In genomic region chr17:76544916-76545365, GRCh38 we compare ENCODE assay signal across 16 cellular contexts. TPM values are rescaled to one million over a fixed set of nuclear protein-coding genes. Genes with fewer than 3 reads are reported as not detected.
DNase-seq lines count a peak whose midpoint lies in the region; ATAC-seq and TF ChIP-seq lines count a peak whose summit lies in the region.
"Had no signal": no experiment of that assay in that cellular context is flagged by ENCODE, and none has a peak within 500 bp of the region (broad histone marks: within the 10 kb centered on the region; RNA-seq: fewer than 3 reads in every experiment).

No MANE protein-coding gene starts in this region.

- DNase-seq in cardiac muscle cell (ENCODE audit: low read depth in 1 of 2, low spot score in 1 of 2), result no peak
- DNase-seq in left ventricle myocardium superior, result no peak
- no peak for DNase-seq in coronary artery (ENCODE audit: low spot score)
- no peak for DNase-seq in upper lobe of right lung
- DNase-seq in CD1c-positive myeloid dendritic cell (ENCODE audit: extremely low spot score), result no peak
- no peak for DNase-seq in NCI-H69 (lab: John Stamatoyannopoulos, UW)
- DNase-seq: CD8-positive, alpha-beta T cell; DND-41; NCI-H1048; T-helper 2 cell had no signal

- TF ChIP-seq CTCF in cardiac muscle cell (IDR thresholded peaks at IDR 0.05; ENCODE audit: low read depth, low read length), result no peak
- TF ChIP-seq CTCF in coronary artery (IDR thresholded peaks at IDR 0.05), result no peak
- no peak for TF ChIP-seq CTCF in nephron (IDR thresholded peaks at IDR 0.05; ENCODE audit: unreplicated experiment in 3 of 3)
- TF ChIP-seq CTCF in upper lobe of right lung (IDR thresholded peaks at IDR 0.05), result no peak

- no peaks in the 10 kb centered on the region for H3K27me3 ChIP-seq in cardiac muscle cell
- H3K27me3 ChIP-seq in upper lobe of right lung, result no peaks in the 10 kb centered on the region

- peaks cover 18% of the 10 kb centered on the region for H3K27me3 Mint-ChIP-seq in nephron (ENCODE audit: low read depth)
- H3K27me3 Mint-ChIP-seq: stimulated activated memory B cell treated with anti-CD40 and anti-IgM and Interleukin-4, amounts not matched to agents 10 μg/mL and 1 μg/mL and 100 μg/mL, for 72 hours had no signal

- ATAC-seq in left ventricle myocardium superior (no peak), upper lobe of right lung (no peak), GM18861 (IDR thresholded peaks at IDR 0.05; ENCODE audit: unreplicated experiment) (no peak)
- ATAC-seq: activated T-helper 17 cell treated with anti-CD3 and anti-CD28 coated beads, Interleukin-2, amount 50 U/mL, for 72 hours; CD8-positive, alpha-beta T cell; stimulated activated memory B cell treated with anti-CD40 and anti-IgM and Interleukin-4, amounts not matched to agents 10 μg/mL and 1 μg/mL and 100 μg/mL, for 72 hours had no signal

- H3K27ac Mint-ChIP-seq in nephron, result peak overlapping the region; percentile 63 to 86 (median 78)
- H3K27ac Mint-ChIP-seq: activated T-helper 17 cell treated with anti-CD3 and anti-CD28 coated beads, Interleukin-2, amount 50 U/mL, for 72 hours; CD8-positive, alpha-beta T cell; dendritic cell treated with granulocyte-macrophage colony-stimulating factor and Interleukin-4, amounts not matched to agents 40 ng/mL and 50 ng/mL, for 4 days; stimulated activated memory B cell treated with anti-CD40 and anti-IgM and Interleukin-4, amounts not matched to agents 10 μg/mL and 1 μg/mL and 100 μg/mL, for 72 hours had no signal

- H3K36me3 ChIP-seq in cardiac muscle cell (no peaks in the 10 kb centered on the region), upper lobe of right lung (no peaks in the 10 kb centered on the region)

- no peaks in the 10 kb centered on the region for H3K36me3 Mint-ChIP-seq in nephron (ENCODE audit: low read depth)
- H3K36me3 Mint-ChIP-seq: CD8-positive, alpha-beta T cell; stimulated activated memory B cell treated with anti-CD40 and anti-IgM and Interleukin-4, amounts not matched to agents 10 μg/mL and 1 μg/mL and 100 μg/mL, for 72 hours had no signal

- H3K27ac ChIP-seq in cardiac muscle cell (peak overlapping the region; percentile 49), coronary artery (peak overlapping the region in 1 of 2 donors; percentile 52), upper lobe of right lung (peak overlapping the region; percentile 65)

- H3K4me3 Mint-ChIP-seq in nephron, result peak overlapping the region; percentile 41 to 47 (median 46)
- H3K4me3 Mint-ChIP-seq: activated T-helper 17 cell treated with anti-CD3 and anti-CD28 coated beads, Interleukin-2, amount 50 U/mL, for 72 hours; CD8-positive, alpha-beta T cell; dendritic cell treated with granulocyte-macrophage colony-stimulating factor and Interleukin-4, amounts not matched to agents 40 ng/mL and 50 ng/mL, for 4 days; stimulated activated memory B cell treated with anti-CD40 and anti-IgM and Interleukin-4, amounts not matched to agents 10 μg/mL and 1 μg/mL and 100 μg/mL, for 72 hours had no signal

- peaks cover 46% of the 10 kb centered on the region for H3K4me1 Mint-ChIP-seq in nephron
- H3K4me1 Mint-ChIP-seq: activated T-helper 17 cell treated with anti-CD3 and anti-CD28 coated beads, Interleukin-2, amount 50 U/mL, for 72 hours had no signal

- intact Hi-C loops in left ventricle myocardium superior (cut with micrococcal nuclease), result no loop called here
- intact Hi-C loops in upper lobe of right lung (cut with DNase I), result no loop called here

- H3K9me3 Mint-ChIP-seq in nephron, result no peaks in the 10 kb centered on the region
- H3K9me3 Mint-ChIP-seq: activated T-helper 17 cell treated with anti-CD3 and anti-CD28 coated beads, Interleukin-2, amount 50 U/mL, for 72 hours; CD8-positive, alpha-beta T cell; dendritic cell treated with granulocyte-macrophage colony-stimulating factor and Interleukin-4, amounts not matched to agents 40 ng/mL and 50 ng/mL, for 4 days; stimulated activated memory B cell treated with anti-CD40 and anti-IgM and Interleukin-4, amounts not matched to agents 10 μg/mL and 1 μg/mL and 100 μg/mL, for 72 hours had no signal

- H3K9me3 ChIP-seq in cardiac muscle cell (ENCODE audit: low read depth) (no peaks in the 10 kb centered on the region), upper lobe of right lung (no peaks in the 10 kb centered on the region)

- H3K4me1 ChIP-seq in cardiac muscle cell (ENCODE audit: low read depth) (peaks cover 38% of the 10 kb centered on the region), upper lobe of right lung (peaks cover 51% of the 10 kb centered on the region)

- H3K4me3 ChIP-seq in cardiac muscle cell, result no peak overlapping the region
- peak overlapping the region; percentile 1 for H3K4me3 ChIP-seq in coronary artery
- no peak overlapping the region for H3K4me3 ChIP-seq in upper lobe of right lung

RNA-seq across cellular contexts. Expression of gene PRCD, which starts 5.1 kb away (rescaled TPM):
- total RNA-seq in cardiac muscle cell, result 7.3 and 7.7 TPM in 2 replicates
- polyA plus RNA-seq in cardiac muscle cell, result 13.3 and 14.4 TPM in 2 replicates
- total RNA-seq in left ventricle myocardium superior, result 4.3 TPM
- 7.7 TPM for total RNA-seq in upper lobe of right lung
- total RNA-seq: activated T-helper 17 cell treated with anti-CD3 and anti-CD28 coated beads, Interleukin-2, amount 50 U/mL, for 72 hours; CD8-positive, alpha-beta T cell had no signal

RNA-seq across cellular contexts. Expression of gene CYGB, which starts 7.4 kb away (rescaled TPM):
- 7.4 and 10.3 TPM in 2 replicates for total RNA-seq in cardiac muscle cell
- polyA plus RNA-seq in cardiac muscle cell, result 3.5 and 11.9 TPM in 2 replicates
- total RNA-seq in left ventricle myocardium superior, result 28.0 TPM
- total RNA-seq in upper lobe of right lung, result 34.3 TPM
- total RNA-seq: activated CD8-positive, alpha-beta memory T cell treated with anti-CD3 and anti-CD28 coated beads for 36 hours; activated T-helper 17 cell treated with anti-CD3 and anti-CD28 coated beads, Interleukin-2, amount 50 U/mL, for 72 hours had no signal

RNA-seq across cellular contexts. Expression of gene ST6GALNAC2, which starts 40.7 kb away (rescaled TPM):
- 0.11 and 1.0 TPM in 2 replicates for total RNA-seq in cardiac muscle cell
- 0.27 and 0.88 TPM in 2 replicates for polyA plus RNA-seq in cardiac muscle cell
- 5.1 TPM for total RNA-seq in left ventricle myocardium superior
- 24.5 TPM for total RNA-seq in upper lobe of right lung
- total RNA-seq: activated CD8-positive, alpha-beta memory T cell treated with anti-CD3 and anti-CD28 coated beads for 36 hours had no signal

RNA-seq across cellular contexts. Expression of gene RHBDF2, which starts 43.7 kb away (rescaled TPM):
- total RNA-seq in cardiac muscle cell (6.8 and 18.7 TPM in 2 replicates), left ventricle myocardium superior (17.7 TPM), upper lobe of right lung (46.4 TPM)
- polyA plus RNA-seq in cardiac muscle cell, result 8.7 and 9.5 TPM in 2 replicates
